In genomic region chr1:14111121-14111520, GRCh38 we compare ENCODE assay signal across 1 cellular context.
TF ChIP-seq lines count a peak whose summit lies in the region.

No MANE protein-coding gene starts in this region.

TF ChIP-seq in WTC11, 78 proteins besides CTCF, POLR2A, EP300 and RAD21 (continued from another document):
- TF ChIP-seq ZNF532 (CRISPR knock-in tag; IDR thresholded peaks at IDR 0.05; ENCODE audit: borderline replicate concordance) = no peak
- no peak for TF ChIP-seq AR (CRISPR knock-in tag; IDR thresholded peaks at IDR 0.05)
- TF ChIP-seq ATF3 (CRISPR knock-in tag; conservative IDR thresholded peaks at IDR 0.05) = no peak
- TF ChIP-seq E2F1 (CRISPR knock-in tag; IDR thresholded peaks at IDR 0.05) = no peak
- no peak for TF ChIP-seq AFF4 (CRISPR knock-in tag; IDR thresholded peaks at IDR 0.05; ENCODE audit: borderline replicate concordance)
- TF ChIP-seq ZMAT4 (CRISPR knock-in tag; IDR thresholded peaks at IDR 0.05) = no peak
- no peak for TF ChIP-seq ZNF423 (CRISPR knock-in tag; IDR thresholded peaks at IDR 0.05)
- TF ChIP-seq PRRX2 (CRISPR knock-in tag; IDR thresholded peaks at IDR 0.05) = no peak
- no peak for TF ChIP-seq SP1 (CRISPR knock-in tag; conservative IDR thresholded peaks at IDR 0.05)
- no peak for TF ChIP-seq RORB (CRISPR knock-in tag; IDR thresholded peaks at IDR 0.05)
- TF ChIP-seq JAZF1 (CRISPR knock-in tag; IDR thresholded peaks at IDR 0.05) = no peak
- TF ChIP-seq PREB (CRISPR knock-in tag; IDR thresholded peaks at IDR 0.05; ENCODE audit: borderline replicate concordance) = no peak
- TF ChIP-seq NR3C1 (CRISPR knock-in tag; conservative IDR thresholded peaks at IDR 0.05; ENCODE audit: low read depth) = no peak
- TF ChIP-seq E2F4 (CRISPR knock-in tag; IDR thresholded peaks at IDR 0.05; ENCODE audit: borderline replicate concordance, low read depth) = no peak
- TF ChIP-seq ZNF512 (CRISPR knock-in tag; IDR thresholded peaks at IDR 0.05; ENCODE audit: borderline replicate concordance) = no peak
